Comparison of ENCODE assay signal across 8 cellular contexts in the genomic region with DNA sequence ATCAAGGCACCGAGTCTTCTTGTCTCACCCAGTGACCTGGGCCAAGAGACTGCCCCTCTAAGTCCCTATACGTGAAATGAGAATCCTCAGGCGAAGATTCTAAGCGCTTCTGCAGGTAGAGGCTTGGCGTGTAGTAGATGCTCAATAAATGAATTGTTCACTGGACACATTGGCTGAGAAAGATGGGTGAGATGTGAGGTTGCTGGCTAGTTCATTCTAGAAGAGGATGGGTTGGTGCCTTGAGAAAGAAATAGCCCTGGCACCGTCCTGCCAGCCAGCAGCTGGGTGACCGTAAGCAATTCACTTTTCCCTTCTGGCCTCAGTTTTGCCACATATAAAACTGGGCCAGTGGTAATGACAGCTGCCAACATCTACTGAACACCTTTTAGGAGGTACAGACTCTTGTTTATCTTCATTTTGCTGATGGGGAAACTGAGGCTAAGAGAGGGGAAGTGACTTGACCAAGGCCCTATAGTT. TPM values are rescaled to one million over a fixed set of nuclear protein-coding genes. Genes with fewer than 3 reads are reported as not detected.
DNase-seq lines count a peak whose midpoint lies in the region; ATAC-seq and TF ChIP-seq lines count a peak whose summit lies in the region.

No MANE protein-coding gene starts in this region.

- no peak for ATAC-seq in central memory CD8-positive, alpha-beta T cell (replicated peaks; ENCODE audit: extremely low read depth, poor library complexity, severe bottlenecking)
- ATAC-seq in natural killer cell treated with Interleukin-12 subunit alpha and Interleukin-12 subunit beta and Interleukin-15 and Interleukin-18, amount 100 ng/mL, for 72 hours, result no peak
- ATAC-seq in GM21423 (IDR thresholded peaks at IDR 0.05; ENCODE audit: unreplicated experiment), result no peak
- no peak for ATAC-seq in HG03045 (IDR thresholded peaks at IDR 0.05; ENCODE audit: unreplicated experiment)
- no peak for ATAC-seq in GM18868 (IDR thresholded peaks at IDR 0.05; ENCODE audit: unreplicated experiment)

- peak overlapping the region; percentile 78 for H3K4me3 ChIP-seq in AG10803 (ENCODE audit: low read length)
- peak overlapping the region; percentile 55 for H3K4me3 ChIP-seq in HAP-1

- H3K36me3 ChIP-seq in HAP-1 (replicated peaks), result no peaks in the 10 kb centered on the region; the same call in 1 of the 2 replicates

- H3K4me1 ChIP-seq in HAP-1, result peaks cover 2% of the 10 kb centered on the region; the same call in 1 of the 2 replicates

- no peak for TF ChIP-seq CTCF in AG10803 (conservative IDR thresholded peaks at IDR 0.05; ENCODE audit: low read length)

- no peaks in the 10 kb centered on the region for H3K27me3 Mint-ChIP-seq in central memory CD8-positive, alpha-beta T cell
- H3K27me3 Mint-ChIP-seq in natural killer cell treated with Interleukin-12 subunit alpha and Interleukin-12 subunit beta and Interleukin-15 and Interleukin-18, amount 100 ng/mL, for 72 hours, result no peaks in the 10 kb centered on the region

- H3K9me3 Mint-ChIP-seq in central memory CD8-positive, alpha-beta T cell, result no peaks in the 10 kb centered on the region
- H3K9me3 Mint-ChIP-seq in natural killer cell treated with Interleukin-12 subunit alpha and Interleukin-12 subunit beta and Interleukin-15 and Interleukin-18, amount 100 ng/mL, for 72 hours, result no peaks in the 10 kb centered on the region

- no peaks in the 10 kb centered on the region for H3K27me3 ChIP-seq in HAP-1 (ENCODE audit: low read depth)

- no peaks in the 10 kb centered on the region for H3K9me3 ChIP-seq in HAP-1

- H3K27ac Mint-ChIP-seq in central memory CD8-positive, alpha-beta T cell (ENCODE audit: low read depth), result no peak overlapping the region
- no peak overlapping the region for H3K27ac Mint-ChIP-seq in natural killer cell treated with Interleukin-12 subunit alpha and Interleukin-12 subunit beta and Interleukin-15 and Interleukin-18, amount 100 ng/mL, for 72 hours

- H3K4me1 Mint-ChIP-seq in central memory CD8-positive, alpha-beta T cell, result peaks cover 17% of the 10 kb centered on the region
- peaks cover 4 to 24% of the 10 kb centered on the region in 2 donors for H3K4me1 Mint-ChIP-seq in natural killer cell treated with Interleukin-12 subunit alpha and Interleukin-12 subunit beta and Interleukin-15 and Interleukin-18, amount 100 ng/mL, for 72 hours (ENCODE audit: low read depth in 2 of 2)

- in situ Hi-C loops in HAP-1 (cut with MboI; ENCODE audit: low sequenced_read_pairs), result no loop called here

- H3K4me3 Mint-ChIP-seq in central memory CD8-positive, alpha-beta T cell, result peak overlapping the region; percentile 75
- H3K4me3 Mint-ChIP-seq in natural killer cell treated with Interleukin-12 subunit alpha and Interleukin-12 subunit beta and Interleukin-15 and Interleukin-18, amount 100 ng/mL, for 72 hours, result peak overlapping the region; percentile 45

- H3K36me3 Mint-ChIP-seq in central memory CD8-positive, alpha-beta T cell (ENCODE audit: insufficient read depth), result no peaks in the 10 kb centered on the region
- no peaks in the 10 kb centered on the region for H3K36me3 Mint-ChIP-seq in natural killer cell treated with Interleukin-12 subunit alpha and Interleukin-12 subunit beta and Interleukin-15 and Interleukin-18, amount 100 ng/mL, for 72 hours

- DNase-seq in AG10803 (ENCODE audit: low read depth), result no peak
- no peak for DNase-seq in HAP-1 (ENCODE audit: low spot score in 2 of 2)
- no peak for DNase-seq in central memory CD8-positive, alpha-beta T cell (ENCODE audit: low spot score in 2 of 2)
- DNase-seq in natural killer cell treated with Interleukin-12 subunit alpha and Interleukin-12 subunit beta and Interleukin-15 and Interleukin-18, amount 100 ng/mL, for 72 hours (ENCODE audit: low spot score), result no peak
- no peak for DNase-seq in dedifferentiated amniotic fluid mesenchymal stem cell (ENCODE audit: extremely low spot score)

RNA-seq across cellular contexts. Expression of a gene that starts 1.4 kb away (rescaled TPM):
- total RNA-seq in natural killer cell treated with Interleukin-12 subunit alpha and Interleukin-12 subunit beta and Interleukin-15 and Interleukin-18, amount 100 ng/mL, for 72 hours, result 1 to 10 TPM; 6.8 to 8.6 TPM

RNA-seq across cellular contexts. Expression of a gene that starts 57.9 kb away (rescaled TPM):
- 10 to 100 TPM; 12.7 to 14.4 TPM for total RNA-seq in natural killer cell treated with Interleukin-12 subunit alpha and Interleukin-12 subunit beta and Interleukin-15 and Interleukin-18, amount 100 ng/mL, for 72 hours
